Comparison of ENCODE assay signal across 8 cellular contexts in the genomic region with DNA sequence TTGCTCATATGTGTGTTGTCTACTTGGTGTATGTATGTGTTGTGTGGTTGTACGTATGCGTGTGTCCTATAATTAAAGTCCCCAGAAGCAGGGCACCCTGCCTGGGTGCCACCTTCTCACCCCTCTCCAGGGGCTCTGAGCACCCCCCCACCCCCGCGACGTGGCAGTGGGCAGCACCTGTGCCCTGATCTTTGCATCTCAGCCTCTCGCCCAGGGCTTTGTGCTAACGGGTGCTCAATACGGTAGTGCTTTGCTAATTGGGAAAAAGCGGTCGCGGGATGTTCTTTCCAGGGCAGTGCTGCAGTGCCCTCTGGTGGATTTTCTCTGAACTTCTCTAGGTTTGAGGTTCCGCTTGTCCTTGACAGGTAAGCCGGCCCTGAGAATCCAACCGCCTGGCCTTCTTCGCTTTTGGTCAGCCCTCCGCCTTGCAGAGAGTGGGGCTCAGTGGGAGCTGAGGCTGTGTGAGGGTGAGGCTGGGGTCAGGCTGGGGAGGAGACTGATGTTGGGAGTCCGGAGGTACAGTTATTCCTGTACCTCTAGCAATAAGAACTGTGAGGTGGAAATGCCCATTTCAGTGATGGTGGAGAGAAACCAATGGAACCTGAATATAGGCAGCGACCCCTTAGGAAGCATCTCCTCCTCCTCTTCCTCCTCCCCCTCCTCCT. TPM values are rescaled to one million over a fixed set of nuclear protein-coding genes. Genes with fewer than 3 reads are reported as not detected.
DNase-seq lines count a peak whose midpoint lies in the region; ATAC-seq and TF ChIP-seq lines count a peak whose summit lies in the region.

No MANE protein-coding gene starts in this region.

- H3K27me3 Mint-ChIP-seq in activated naive CD4-positive, alpha-beta T cell treated with anti-CD3 and anti-CD28 coated beads, Interleukin-2, amount 10 ng/mL, durations not matched to agents 7 days and 5 days, result peaks cover 64% of the 10 kb centered on the region
- H3K27me3 Mint-ChIP-seq in progenitor cell of endocrine pancreas, result peaks cover 60% of the 10 kb centered on the region

- no peaks in the 10 kb centered on the region for H3K4me1 ChIP-seq in aorta (ENCODE audit: control insufficient read depth in 1 of 2, insufficient read depth in 2 of 2, low read length in 2 of 2)

- WGBS in aorta, 2 donors, result 3 to 5% methylated on average over 16 to 18 of the region's 18 CpGs

- ATAC-seq in GM21390 (IDR thresholded peaks at IDR 0.05; ENCODE audit: unreplicated experiment) (peak; percentile 65), aorta (ENCODE audit: low FRiP score) (peak; percentile 87)

- peak; percentile 89 for TF ChIP-seq CTCF in progenitor cell of endocrine pancreas (IDR thresholded peaks at IDR 0.05; ENCODE audit: unreplicated experiment)

- H3K4me3 ChIP-seq in SK-N-MC, result peak overlapping the region; percentile 64
- no peak overlapping the region for H3K4me3 ChIP-seq in aorta (ENCODE audit: low read length in 2 of 2)

- intact Hi-C loops in head of caudate nucleus (cut with DNase I), result loop anchor here (5.0 kb wide), 1 partner anchor 172 kb away; no protein-coding TSS in a partner anchor
- intact Hi-C loops in aorta (cut with DNase I), result loop anchor here (5.0 kb wide), 1 partner anchor 172 kb away; no protein-coding TSS in a partner anchor

- H3K27ac ChIP-seq in SK-N-MC, result no peak overlapping the region
- no peak overlapping the region for H3K27ac ChIP-seq in aorta (ENCODE audit: low read depth in 1 of 2, low read length in 2 of 2)

- no peaks in the 10 kb centered on the region for H3K36me3 ChIP-seq in SK-N-MC (ENCODE audit: insufficient read depth, low read length)
- H3K36me3 ChIP-seq in aorta (ENCODE audit: control insufficient read depth in 1 of 2, insufficient read depth in 2 of 2, low read length in 1 of 2), result no peaks in the 10 kb centered on the region

- no peak overlapping the region for H3K27ac Mint-ChIP-seq in activated naive CD4-positive, alpha-beta T cell treated with anti-CD3 and anti-CD28 coated beads, Interleukin-2, amount 10 ng/mL, durations not matched to agents 7 days and 5 days
- no peak overlapping the region for H3K27ac Mint-ChIP-seq in progenitor cell of endocrine pancreas

- H3K4me1 Mint-ChIP-seq in activated naive CD4-positive, alpha-beta T cell treated with anti-CD3 and anti-CD28 coated beads, Interleukin-2, amount 10 ng/mL, durations not matched to agents 7 days and 5 days, result peaks cover 9% of the 10 kb centered on the region
- no peaks in the 10 kb centered on the region for H3K4me1 Mint-ChIP-seq in progenitor cell of endocrine pancreas (ENCODE audit: low read depth)

- H3K36me3 Mint-ChIP-seq in activated naive CD4-positive, alpha-beta T cell treated with anti-CD3 and anti-CD28 coated beads, Interleukin-2, amount 10 ng/mL, durations not matched to agents 7 days and 5 days, result no peaks in the 10 kb centered on the region
- no peaks in the 10 kb centered on the region for H3K36me3 Mint-ChIP-seq in progenitor cell of endocrine pancreas (ENCODE audit: insufficient read depth)

- DNase-seq in Ammon's horn (ENCODE audit: low spot score) (peak; percentile 79), NCI-H1105 treated with DMSO at 0.1 percent for 48 hours (lab: John Stamatoyannopoulos, UW) (peak; percentile 93), SK-N-MC (ENCODE audit: low read depth, low spot score) (peak; percentile 82), head of caudate nucleus (peak; percentile 49 to 91 (median 78)), progenitor cell of endocrine pancreas (ENCODE audit: low spot score, unreplicated experiment) (peak; percentile 81), aorta (peak in 1 of 2 donors; percentile 71)
- peak; percentile 85 for DNase-seq in activated naive CD4-positive, alpha-beta T cell treated with anti-CD3 and anti-CD28 coated beads, Interleukin-2, amount 10 ng/mL, durations not matched to agents 7 days and 5 days

- H3K9me3 Mint-ChIP-seq in activated naive CD4-positive, alpha-beta T cell treated with anti-CD3 and anti-CD28 coated beads, Interleukin-2, amount 10 ng/mL, durations not matched to agents 7 days and 5 days, result no peaks in the 10 kb centered on the region
- no peaks in the 10 kb centered on the region for H3K9me3 Mint-ChIP-seq in progenitor cell of endocrine pancreas (ENCODE audit: low read depth)

- H3K27me3 ChIP-seq in aorta (ENCODE audit: control insufficient read depth in 1 of 2, insufficient read depth in 2 of 2, low read length in 1 of 2), result no peaks in the 10 kb centered on the region

- no peak overlapping the region for H3K9ac ChIP-seq in SK-N-MC (ENCODE audit: insufficient read length)

- H3K9me3 ChIP-seq in SK-N-MC (ENCODE audit: low read depth, low read length) (no peaks in the 10 kb centered on the region), aorta (ENCODE audit: control insufficient read depth, low read length) (no peaks in the 10 kb centered on the region)

- H3K4me3 Mint-ChIP-seq in activated naive CD4-positive, alpha-beta T cell treated with anti-CD3 and anti-CD28 coated beads, Interleukin-2, amount 10 ng/mL, durations not matched to agents 7 days and 5 days, result no peak overlapping the region
- no peak overlapping the region for H3K4me3 Mint-ChIP-seq in progenitor cell of endocrine pancreas (ENCODE audit: low read depth)

- CTCF ChIA-PET in activated naive CD4-positive, alpha-beta T cell treated with anti-CD3 and anti-CD28 coated beads, Interleukin-2, amount 10 ng/mL, durations not matched to agents 7 days and 5 days (lab: Charles Lee), result interaction anchor here (0.7 to 11.4 kb wide), 12 partner anchors 13 to 648 kb away, joined by 3 to 143 read pairs (median 4); no protein-coding TSS in a partner anchor

RNA-seq across cellular contexts. Expression of a gene that starts 17.6 kb away (rescaled TPM):
- 11.7 and 13.4 TPM in 2 replicates for total RNA-seq in progenitor cell of endocrine pancreas
- total RNA-seq in aorta, result 1 to 10 TPM; 2.8 to 9.0 TPM
- polyA plus RNA-seq in aorta, result 1 to 10 TPM in 1 of 2 donors, under 1 TPM in 1; 0.50 to 3.9 TPM
